Comparison of ENCODE assay signal across 12 cellular contexts in the genomic region with DNA sequence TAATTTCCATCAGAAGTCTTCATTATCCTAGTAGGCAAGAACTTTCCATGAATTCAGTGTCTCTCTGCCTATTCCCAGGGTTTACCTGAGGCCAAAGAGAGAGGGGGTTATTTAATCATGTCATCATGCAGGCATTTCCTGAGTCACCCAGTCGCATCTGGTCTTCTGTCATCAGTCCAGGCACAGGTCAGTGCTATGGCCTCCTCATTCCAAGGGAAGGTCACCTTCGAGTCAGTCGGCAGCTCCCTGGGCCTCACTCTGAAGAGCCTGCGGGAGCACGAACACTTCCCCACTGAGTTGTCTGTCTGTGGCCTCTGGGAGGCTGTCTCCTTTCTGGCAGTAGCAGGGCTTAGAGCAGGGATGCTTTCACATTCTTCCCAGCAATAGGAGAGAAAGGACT. TPM values are rescaled to one million over a fixed set of nuclear protein-coding genes. Genes with fewer than 3 reads are reported as not detected.
DNase-seq lines count a peak whose midpoint lies in the region; ATAC-seq, FAIRE-seq and TF ChIP-seq lines count a peak whose summit lies in the region.
"Had no signal": no experiment of that assay in that cellular context is flagged by ENCODE, and none has a peak within 500 bp of the region (broad histone marks: within the 10 kb centered on the region; RNA-seq: fewer than 3 reads in every experiment).

No MANE protein-coding gene starts in this region.

- dilution Hi-C loops in IMR-90 (cut with HindIII; ENCODE audit: low sequenced_read_pairs, unreplicated experiment) = no loop called here

- no peaks in the 10 kb centered on the region for H3K36me3 ChIP-seq in IMR-90 (ENCODE audit: control insufficient read depth, insufficient read depth, low read length)
- no peaks in the 10 kb centered on the region for H3K36me3 ChIP-seq in mesenchymal stem cell (ENCODE audit: control insufficient read depth in 1 of 2, insufficient read depth in 2 of 2, low read depth in 1 of 2, low read length in 2 of 2)
- no peaks in the 10 kb centered on the region for H3K36me3 ChIP-seq in testis (ENCODE audit: low read depth, missing control alignments)
- H3K36me3 ChIP-seq: BLaER1 treated with 17β-estradiol and CSF1 and Interleukin-3, amounts not matched to agents 10 nM and 100 nM had no signal

- 20% methylated on average over 3 of the region's 5 CpGs; no CpG with 5 or more reads in 1 of the 2 experiments for WGBS in IMR-90 (ENCODE audit: extremely low coverage in 2 of 2, insufficient read length in 1 of 2), 2 experiments
- WGBS in mesenchymal stem cell = 4% methylated on average over 5 of the region's 5 CpGs
- WGBS in testis, 2 donors = 42 to 51% methylated on average over 3 to 5 of the region's 5 CpGs

- H3K27me3 Mint-ChIP-seq in chondrocyte (ENCODE audit: low read depth) = no peaks in the 10 kb centered on the region

- TF ChIP-seq CTCF in AG09309 (IDR thresholded peaks at IDR 0.05; ENCODE audit: control insufficient read depth, insufficient read depth, low read depth, low read length, missing control alignments) (peak; percentile 13), IMR-90 (conservative IDR thresholded peaks at IDR 0.05; ENCODE audit: low read depth, low read length) (peak; percentile 21; the same call in 1 of the 2 replicates), chondrocyte (IDR thresholded peaks at IDR 0.05) (peak; percentile 26), testis (IDR thresholded peaks at IDR 0.05) (no peak)

- peak overlapping the region; percentile 20 to 89 for H2BK12ac ChIP-seq in mesenchymal stem cell (ENCODE audit: low read length in 2 of 2)

- H4K91ac ChIP-seq in IMR-90 (ENCODE audit: insufficient read depth, low read depth, low read length) (peak overlapping the region; percentile 98), mesenchymal stem cell (ENCODE audit: low read length) (peak overlapping the region; percentile 20)

- H2AFZ ChIP-seq in IMR-90 (replicated peaks; ENCODE audit: low read length, poor library complexity) (peak overlapping the region; percentile 72), mesenchymal stem cell (ENCODE audit: low read depth, low read length) (no peak overlapping the region)

- peak overlapping the region; percentile 87 for H2AK9ac ChIP-seq in IMR-90 (replicated peaks; ENCODE audit: low read depth, low read length, poor library complexity)

- peak overlapping the region; percentile 95 for H3K14ac ChIP-seq in IMR-90 (replicated peaks; ENCODE audit: low read depth, low read length)
- no peak overlapping the region for H3K14ac ChIP-seq in mesenchymal stem cell (ENCODE audit: low read length in 2 of 2)

- no peak for FAIRE-seq in GM12892 (lab: Jason Lieb, UNC)

- H3K23ac ChIP-seq in IMR-90 (ENCODE audit: low read depth, low read length) (peak overlapping the region; percentile 93), mesenchymal stem cell (ENCODE audit: low read length in 2 of 2) (no peak overlapping the region)

- H2BK15ac ChIP-seq in IMR-90 (ENCODE audit: low read depth, low read length) = peak overlapping the region; percentile 97
- no peak overlapping the region for H2BK15ac ChIP-seq in mesenchymal stem cell (ENCODE audit: low read depth, poor library complexity, severe bottlenecking)

- H3K18ac ChIP-seq in IMR-90 (ENCODE audit: low read depth, low read length) (peak overlapping the region; percentile 92), mesenchymal stem cell (ENCODE audit: low read depth in 1 of 2, low read length in 2 of 2) (peak overlapping the region; percentile 6 to 62)

- H3K4me3 ChIP-seq in AG09309 (ENCODE audit: control insufficient read depth, low read depth, low read length) = no peak overlapping the region
- no peak overlapping the region for H3K4me3 ChIP-seq in IMR-90 (ENCODE audit: insufficient read depth, low read depth, low read length)
- no peak overlapping the region for H3K4me3 ChIP-seq in mesenchymal stem cell (ENCODE audit: insufficient read depth in 1 of 2, low read depth in 1 of 2, low read length in 2 of 2)
- no peak overlapping the region for H3K4me3 ChIP-seq in testis
- H3K4me3 ChIP-seq: BLaER1 treated with 17β-estradiol and CSF1 and Interleukin-3, amounts not matched to agents 10 nM and 100 nM had no signal

- H3K79me1 ChIP-seq in IMR-90 (ENCODE audit: low read depth in 1 of 2, low read length in 2 of 2) (peaks cover 5 to 25% of the 10 kb centered on the region in 2 experiments; a peak in 3 of 4 replicates), mesenchymal stem cell (replicated peaks; ENCODE audit: low read length, poor library complexity, severe bottlenecking) (peaks cover 1% of the 10 kb centered on the region)

- peaks cover 52% of the 10 kb centered on the region for H3K4me1 Mint-ChIP-seq in chondrocyte (ENCODE audit: low read depth)

- H3K4me3 Mint-ChIP-seq in chondrocyte (ENCODE audit: unreplicated experiment) = no peak overlapping the region

- H4K8ac ChIP-seq in IMR-90 (ENCODE audit: low read depth in 2 of 2, low read length in 2 of 2) (peak overlapping the region; percentile 79), mesenchymal stem cell (ENCODE audit: low read length) (peak overlapping the region; percentile 16)

- H2BK120ac ChIP-seq in IMR-90 (ENCODE audit: low read depth, low read length) = peak overlapping the region; percentile 98
- H2BK120ac ChIP-seq in mesenchymal stem cell (ENCODE audit: low read depth, low read length) = peak overlapping the region; percentile 29

- peak overlapping the region; percentile 79 for H3K27ac Mint-ChIP-seq in chondrocyte (ENCODE audit: unreplicated experiment)

- no peaks in the 10 kb centered on the region for H3K9me3 Mint-ChIP-seq in chondrocyte (ENCODE audit: low read depth)

- peak overlapping the region; percentile 81 for H3K27ac ChIP-seq in IMR-90 (ENCODE audit: insufficient read depth, low read length)
- H3K27ac ChIP-seq in mesenchymal stem cell (ENCODE audit: low read length, poor library complexity, severe bottlenecking) = peak overlapping the region; percentile 74
- H3K27ac ChIP-seq in substantia nigra (ENCODE audit: low read depth, low read length, poor library complexity, severe bottlenecking) = no peak overlapping the region
- H3K27ac ChIP-seq in testis = no peak overlapping the region
- H3K27ac ChIP-seq: BLaER1 treated with 17β-estradiol and CSF1 and Interleukin-3, amounts not matched to agents 10 nM and 100 nM had no signal

- H3K4me2 ChIP-seq in IMR-90 (ENCODE audit: low read depth, low read length) = peak overlapping the region; percentile 32
- no peak overlapping the region for H3K4me2 ChIP-seq in mesenchymal stem cell (ENCODE audit: low read length, poor library complexity, severe bottlenecking)
- H3K4me2 ChIP-seq: BLaER1 treated with 17β-estradiol and CSF1 and Interleukin-3, amounts not matched to agents 10 nM and 100 nM had no signal

- DNase-seq in AG09309 (ENCODE audit: low read depth) (peak; percentile 61), IMR-90 (peak; percentile 92), chondrocyte (ENCODE audit: low spot score) (no peak), mesenchymal stem cell (peak; percentile 86), NCI-H774 (lab: John Stamatoyannopoulos, UW) (no peak), substantia nigra (lab: John Stamatoyannopoulos, UW) (no peak), GM12892 (ENCODE audit: insufficient read length) (no peak), testis (no peak)
- DNase-seq: amniotic stem cell, NCI-H345, T-helper 1 cell had no signal

- H3K9me1 ChIP-seq in IMR-90 (ENCODE audit: insufficient read depth, low read length) = peaks cover 28% of the 10 kb centered on the region

- H2BK5ac ChIP-seq in IMR-90 (ENCODE audit: low read depth, low read length, poor library complexity, severe bottlenecking) = peak overlapping the region; percentile 92
- peak overlapping the region; percentile 81 for H2BK5ac ChIP-seq in mesenchymal stem cell (ENCODE audit: low read depth, low read length, poor library complexity, severe bottlenecking)

- peak overlapping the region; percentile 98 for H2AK5ac ChIP-seq in IMR-90 (ENCODE audit: low read depth, low read length)
- peak overlapping the region; percentile 94 for H2AK5ac ChIP-seq in mesenchymal stem cell (ENCODE audit: low read length, severe bottlenecking)

- POLR2A ChIA-PET in IMR-90 (lab: Charles Lee; ENCODE audit: unreplicated experiment) = interaction anchor here (0.6 kb wide), 1 partner anchor 87 kb away, joined by 4 read pairs; no protein-coding TSS in a partner anchor

- H3K4ac ChIP-seq in IMR-90 (ENCODE audit: low read depth, low read length) (peak overlapping the region; percentile 97), mesenchymal stem cell (ENCODE audit: low read depth in 1 of 2, low read length in 2 of 2) (peak overlapping the region in 1 of 2 experiments; percentile 85)

- intact Hi-C loops in IMR-90 (cut with micrococcal nuclease) = loop anchor here (2.0 to 5.0 kb wide), 6 partner anchors 45 to 943 kb away; no protein-coding TSS in a partner anchor
- intact Hi-C loops in testis (cut with DNase I; ENCODE audit: low total_unique reads) = no loop called here

- CTCF ChIA-PET in IMR-90 (lab: Yijun Ruan, JAX) = interaction anchor here (1.0 kb wide), 1 partner anchor 213 kb away, joined by 3 read pairs; no protein-coding TSS in a partner anchor

- H4K20me1 ChIP-seq in IMR-90 (ENCODE audit: insufficient read depth, low read length) = no peaks in the 10 kb centered on the region
- H4K20me1 ChIP-seq: BLaER1 treated with 17β-estradiol and CSF1 and Interleukin-3, amounts not matched to agents 10 nM and 100 nM had no signal

- in situ Hi-C loops in IMR-90 (cut with MboI; ENCODE audit: low sequenced_read_pairs) = loop anchor here (5.0 kb wide), 2 partner anchors 213 to 528 kb away; no protein-coding TSS in a partner anchor

- H4K5ac ChIP-seq in IMR-90 (ENCODE audit: low read depth, low read length) = peak overlapping the region; percentile 97

- no peaks in the 10 kb centered on the region for H3K9me3 ChIP-seq in IMR-90 (ENCODE audit: control insufficient read depth, insufficient read depth, low read length)
- no peaks in the 10 kb centered on the region for H3K9me3 ChIP-seq in mesenchymal stem cell (ENCODE audit: control insufficient read depth, low read length)
- no peaks in the 10 kb centered on the region for H3K9me3 ChIP-seq in testis
- H3K9me3 ChIP-seq: BLaER1 treated with 17β-estradiol and CSF1 and Interleukin-3, amounts not matched to agents 10 nM and 100 nM had no signal

- no TSS peak for BruUV-seq in IMR-90 (replicated peaks; lab: Mats Ljungman, UMichigan)

- H3K9ac ChIP-seq in IMR-90 (ENCODE audit: low read depth, low read length) (peak overlapping the region; percentile 64), mesenchymal stem cell (ENCODE audit: low read length) (no peak overlapping the region)
- H3K9ac ChIP-seq: BLaER1 treated with 17β-estradiol and CSF1 and Interleukin-3, amounts not matched to agents 10 nM and 100 nM had no signal

- H2BK20ac ChIP-seq in IMR-90 (ENCODE audit: low read depth, low read length) = peak overlapping the region; percentile 96

- peak; percentile 70 for ATAC-seq in IMR-90 (ENCODE audit: low read depth)

- TF ChIP-seq POLR2A in IMR-90 (IDR thresholded peaks at IDR 0.05; ENCODE audit: low read depth, low read length) (no peak), GM12892 (IDR thresholded peaks at IDR 0.05; ENCODE audit: low read depth, low read length) (no peak), testis (IDR thresholded peaks at IDR 0.05) (no peak)

- peaks cover 19% of the 10 kb centered on the region for H3K4me1 ChIP-seq in IMR-90 (ENCODE audit: control insufficient read depth, insufficient read depth, low read length)
- peaks cover 26% of the 10 kb centered on the region for H3K4me1 ChIP-seq in mesenchymal stem cell (ENCODE audit: control insufficient read depth, insufficient read depth, low read depth, low read length)
- H3K4me1 ChIP-seq in testis = peaks cover 7% of the 10 kb centered on the region
- H3K4me1 ChIP-seq: BLaER1 treated with 17β-estradiol and CSF1 and Interleukin-3, amounts not matched to agents 10 nM and 100 nM had no signal

- H3K36me3 Mint-ChIP-seq in chondrocyte (ENCODE audit: low read depth) = no peaks in the 10 kb centered on the region

- H3K27me3 ChIP-seq in IMR-90 (ENCODE audit: control insufficient read depth, insufficient read depth, low read length) (no peaks in the 10 kb centered on the region), mesenchymal stem cell (ENCODE audit: control insufficient read depth in 1 of 2, insufficient read depth in 1 of 2, low read length in 2 of 2) (peaks cover 0 to 4% of the 10 kb centered on the region in 2 experiments), testis (no peaks in the 10 kb centered on the region)
- H3K27me3 ChIP-seq: BLaER1 treated with 17β-estradiol and CSF1 and Interleukin-3, amounts not matched to agents 10 nM and 100 nM had no signal

- TF ChIP-seq RAD21 in IMR-90 (IDR thresholded peaks at IDR 0.05; ENCODE audit: low read length) = peak; percentile 36

- H3K56ac ChIP-seq in IMR-90 (ENCODE audit: extremely low read depth, insufficient read depth, low read length) = peak overlapping the region; percentile 93; the same call in 1 of the 2 replicates

RNA-seq across cellular contexts. Expression of a gene that starts 26.2 kb away (rescaled TPM):
- not detected in 2 replicates for total RNA-seq in IMR-90 (2012; rRNA removed)
- not detected in 2 replicates for polyA plus RNA-seq in IMR-90 (2012; rRNA removed)
- polyA plus RNA-seq in IMR-90 (2012; cell fraction: cytosol; rRNA removed) = not detected in 2 replicates
- polyA plus RNA-seq in IMR-90 (2012; cell fraction: nucleus; rRNA removed; ENCODE audit: low replicate concordance) = 0.06 TPM in 1 of 2 replicates, not detected in the other
- not detected in 3 replicates for total RNA-seq in chondrocyte
- polyA plus RNA-seq in mesenchymal stem cell (2013, experiment 1 of 2) = 0.07 TPM
- 0.12 TPM for polyA plus RNA-seq in mesenchymal stem cell (2013, experiment 2 of 2)
- not detected for polyA plus RNA-seq in GM12892 (2012; ENCODE audit: missing spikeins)
- not detected for total RNA-seq in testis
- 0.22 TPM for polyA plus RNA-seq in testis (ENCODE audit: insufficient read depth, low read depth, low replicate concordance)

Comparison
In these comparisons a context has a peak if more than half of its experiments do, and no peak if none do; other contexts are left out.
1. DNase-seq: peak in AG09309 (single experiment), IMR-90 (single experiment) and mesenchymal stem cell (single experiment); none in chondrocyte (single experiment), NCI-H774 (single experiment), substantia nigra (0 of 49), GM12892 (single experiment) and testis (single experiment).
2. CTCF ChIP-seq: peak in AG09309 (single experiment), IMR-90 (single experiment) and chondrocyte (single experiment); none in testis (0 of 3).
3. H3K27ac ChIP-seq: peak in IMR-90 (single experiment) and mesenchymal stem cell (single experiment); none in substantia nigra (single experiment) and testis (0 of 2).